ENCODE assay signal across 13 cellular contexts in the genomic region with DNA sequence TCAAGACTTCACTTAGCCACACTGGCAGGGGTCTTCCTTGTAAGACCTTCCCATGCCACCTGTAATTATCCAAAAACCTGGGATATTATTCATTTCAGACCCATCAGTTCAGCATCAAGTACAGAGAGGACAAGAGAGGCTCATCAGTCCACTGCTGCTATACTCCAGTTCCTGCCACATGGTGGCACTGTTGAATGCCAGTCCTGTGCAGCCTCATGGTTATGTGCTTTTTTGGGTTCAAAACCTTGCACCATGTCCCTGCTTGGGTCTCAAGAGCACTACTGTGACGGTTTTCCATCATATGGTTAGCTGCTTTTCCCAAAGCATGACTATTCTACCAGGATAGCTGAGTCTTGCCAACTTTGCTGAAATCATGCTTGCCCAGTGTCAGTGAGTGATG. TPM values are rescaled to one million over a fixed set of nuclear protein-coding genes. Genes with fewer than 3 reads are reported as not detected.
DNase-seq lines count a peak whose midpoint lies in the region; ATAC-seq and TF ChIP-seq lines count a peak whose summit lies in the region.
"Had no signal": no experiment of that assay in that cellular context is flagged by ENCODE, and none has a peak within 500 bp of the region (broad histone marks: within the 10 kb centered on the region; RNA-seq: fewer than 3 reads in every experiment).

No MANE protein-coding gene starts in this region.

- no peaks in the 10 kb centered on the region for H3K4me1 ChIP-seq in BE2C
- H3K4me1 ChIP-seq in RWPE2 (ENCODE audit: insufficient read depth, poor library complexity, severe bottlenecking): peaks cover 35% of the 10 kb centered on the region
- peaks cover 8% of the 10 kb centered on the region for H3K4me1 ChIP-seq in foreskin keratinocyte
- H3K4me1 ChIP-seq in gastrocnemius medialis: peaks cover 8 to 14% of the 10 kb centered on the region in 2 donors
- no peaks in the 10 kb centered on the region for H3K4me1 ChIP-seq in naive thymus-derived CD4-positive, alpha-beta T cell (ENCODE audit: control insufficient read depth in 2 of 2, insufficient read depth in 2 of 2, low read length in 2 of 2)

- no peaks in the 10 kb centered on the region for H3K36me3 ChIP-seq in BE2C
- peaks cover 13% of the 10 kb centered on the region; the same call in 1 of the 2 replicates for H3K36me3 ChIP-seq in RWPE2 (ENCODE audit: low read depth)
- H3K36me3 ChIP-seq in gastrocnemius medialis: no peaks in the 10 kb centered on the region
- no peaks in the 10 kb centered on the region for H3K36me3 ChIP-seq in naive thymus-derived CD4-positive, alpha-beta T cell (ENCODE audit: control insufficient read depth in 2 of 3, insufficient read depth in 3 of 3, low read length in 3 of 3)

- H3K27ac Mint-ChIP-seq in naive thymus-derived CD4-positive, alpha-beta T cell: no peak overlapping the region

- CTCF ChIA-PET in naive thymus-derived CD4-positive, alpha-beta T cell (lab: Charles Lee): interaction anchor here (0.6 kb wide), 1 partner anchor 95 kb away, joined by 3 read pairs; no protein-coding TSS in a partner anchor

- H3K27ac ChIP-seq in RWPE2 (ENCODE audit: poor library complexity, severe bottlenecking): no peak overlapping the region
- H3K27ac ChIP-seq in foreskin keratinocyte: no peak overlapping the region
- no peak overlapping the region for H3K27ac ChIP-seq in gastrocnemius medialis
- no peak overlapping the region for H3K27ac ChIP-seq in naive thymus-derived CD4-positive, alpha-beta T cell (ENCODE audit: low read depth, low read length)

- TF ChIP-seq CTCF in BE2C (IDR thresholded peaks at IDR 0.05; ENCODE audit: low read depth, low read length) (peak; percentile 60), GM12874 (IDR thresholded peaks at IDR 0.05; ENCODE audit: insufficient read depth, low read depth, low read length) (peak; percentile 54), RWPE2 (IDR thresholded peaks at IDR 0.05; ENCODE audit: poor library complexity, severe bottlenecking) (peak; percentile 50), foreskin keratinocyte (conservative IDR thresholded peaks at IDR 0.05) (peak; percentile 58), gastrocnemius medialis (IDR thresholded peaks at IDR 0.05 in 4 of 5, conservative IDR thresholded peaks at IDR 0.05 in 1 of 5) (peak in 1 of 5 experiments; percentile 17)

- intact Hi-C loops in gastrocnemius medialis (cut with DNase I; ENCODE audit: low total_unique reads): no loop called here
- intact Hi-C loops in naive thymus-derived CD4-positive, alpha-beta T cell (cut with micrococcal nuclease): no loop called here

- H3K4me3 ChIP-seq in BE2C (ENCODE audit: low read depth, low read length) (no peak overlapping the region), RWPE2 (ENCODE audit: severe bottlenecking) (no peak overlapping the region), gastrocnemius medialis (no peak overlapping the region)
- no peak overlapping the region for H3K4me3 ChIP-seq in naive thymus-derived CD4-positive, alpha-beta T cell (ENCODE audit: low read length)

- no peaks in the 10 kb centered on the region for H3K27me3 ChIP-seq in BE2C
- no peaks in the 10 kb centered on the region for H3K27me3 ChIP-seq in RWPE2 (ENCODE audit: insufficient read depth, poor library complexity, severe bottlenecking)
- no peaks in the 10 kb centered on the region for H3K27me3 ChIP-seq in foreskin keratinocyte
- no peaks in the 10 kb centered on the region for H3K27me3 ChIP-seq in gastrocnemius medialis
- no peaks in the 10 kb centered on the region for H3K27me3 ChIP-seq in naive thymus-derived CD4-positive, alpha-beta T cell (ENCODE audit: control insufficient read depth in 2 of 2, insufficient read depth in 2 of 2, low read length in 2 of 2)

- no peak for DNase-seq in BE2C
- DNase-seq in RWPE2 (ENCODE audit: low spot score): no peak
- DNase-seq in foreskin keratinocyte: no peak
- DNase-seq in mucosa of gallbladder (ENCODE audit: low spot score): no peak
- no peak for DNase-seq in gastrocnemius medialis
- DNase-seq in naive thymus-derived CD4-positive, alpha-beta T cell: no peak
- DNase-seq: activated CD4-positive, alpha-beta T cell treated with anti-CD3 and anti-CD28 coated beads for 4 hours; amniotic stem cell; foreskin melanocyte; KG1; midbrain had no signal

- peaks cover 0 to 13% (median 0%) of the 10 kb centered on the region in 7 donors for H3K4me1 Mint-ChIP-seq in naive thymus-derived CD4-positive, alpha-beta T cell

- H3K9me3 Mint-ChIP-seq in naive thymus-derived CD4-positive, alpha-beta T cell: peaks cover 0 to 19% (median 4%) of the 10 kb centered on the region in 11 donors

- no peak for TF ChIP-seq POLR2A in gastrocnemius medialis (IDR thresholded peaks at IDR 0.05)

- H3K27me3 Mint-ChIP-seq in naive thymus-derived CD4-positive, alpha-beta T cell: peaks cover 0 to 12% (median 6%) of the 10 kb centered on the region in 5 donors

- H3K9me3 ChIP-seq in BE2C (no peaks in the 10 kb centered on the region), RWPE2 (ENCODE audit: severe bottlenecking) (no peaks in the 10 kb centered on the region), gastrocnemius medialis (no peaks in the 10 kb centered on the region)
- H3K9me3 ChIP-seq in naive thymus-derived CD4-positive, alpha-beta T cell (ENCODE audit: control insufficient read depth in 2 of 3, low read length in 3 of 3): peaks cover 0 to 7% (median 0%) of the 10 kb centered on the region in 3 experiments

- H3K36me3 Mint-ChIP-seq in naive thymus-derived CD4-positive, alpha-beta T cell: peaks cover 0 to 3% (median 0%) of the 10 kb centered on the region in 5 donors

- H3K4me3 Mint-ChIP-seq in naive thymus-derived CD4-positive, alpha-beta T cell: no peak overlapping the region

- ATAC-seq in RWPE2 (ENCODE audit: low read depth): no peak
- ATAC-seq in foreskin keratinocyte: no peak
- no peak for ATAC-seq in GM21447 (IDR thresholded peaks at IDR 0.05; ENCODE audit: unreplicated experiment)
- ATAC-seq in gastrocnemius medialis: no peak
- no peak for ATAC-seq in naive thymus-derived CD4-positive, alpha-beta T cell

- POLR2A ChIA-PET in naive thymus-derived CD4-positive, alpha-beta T cell (lab: Charles Lee): no interaction called here

- in situ Hi-C loops in gastrocnemius medialis (cut with MboI; ENCODE audit: low sequenced_read_pairs in 4 of 4): no loop called here

RNA-seq across cellular contexts. Expression of gene PTGS1, which starts 8.5 kb away (rescaled TPM):
- polyA plus RNA-seq in BE2C (2012; ENCODE audit: insufficient read depth, insufficient read length, low read depth): 0.60 TPM
- total RNA-seq in foreskin keratinocyte (1.4 and 3.4 TPM in 2 replicates), mucosa of gallbladder (24.1 TPM), gastrocnemius medialis (1 to 10 TPM in 3 of 4 donors, under 1 TPM in 1; 0.78 to 1.8 (median 1.0) TPM)
- polyA plus RNA-seq in foreskin keratinocyte: 1.1 and 2.7 TPM in 2 replicates
- total RNA-seq in naive thymus-derived CD4-positive, alpha-beta T cell: 1 to 10 TPM in 2 of 5 experiments, under 1 TPM in 3; 0.41 to 7.0 (median 0.67) TPM
- polyA plus RNA-seq in naive thymus-derived CD4-positive, alpha-beta T cell: under 1 TPM in 1 of 2 donors, not detected in 1; 0.44 TPM
